ENCODE assay signal across 35 cellular contexts in genomic region chr21:32216293-32216692, GRCh38.
DNase-seq lines count a peak whose midpoint lies in the region; ATAC-seq and TF ChIP-seq lines count a peak whose summit lies in the region.
"Had no signal": no experiment of that assay in that cellular context is flagged by ENCODE, and none has a peak within 500 bp of the region (broad histone marks: within the 10 kb centered on the region; RNA-seq: fewer than 3 reads in every experiment).

No MANE protein-coding gene starts in this region.

- H3K4me1 ChIP-seq in PC-9 (replicated peaks; ENCODE audit: insufficient read depth): no peaks in the 10 kb centered on the region
- H3K4me1 ChIP-seq: A549; BLaER1; BLaER1 treated with 17β-estradiol and CSF1 and Interleukin-3, amounts not matched to agents 10 nM and 100 nM; Caco-2 had no signal

- no peaks in the 10 kb centered on the region for H4K20me1 ChIP-seq in PC-9 (ENCODE audit: insufficient read depth)
- H4K20me1 ChIP-seq: BLaER1; BLaER1 treated with 17β-estradiol and CSF1 and Interleukin-3, amounts not matched to agents 10 nM and 100 nM had no signal

- H3K9me3 ChIP-seq in PC-9 (ENCODE audit: insufficient read depth, low read depth): no peaks in the 10 kb centered on the region
- H3K9me3 ChIP-seq: A549 had no signal

- DNase-seq in ELF-1 (ENCODE audit: low read depth, low spot score) (peak; percentile 10), NCI-H69 (lab: John Stamatoyannopoulos, UW) (peak; percentile 7), foreskin melanocyte (peak; percentile 59), islet precursor cell (peak; percentile 59), PC-9 (no peak), T-helper 9 cell (no peak)
- no peak for DNase-seq in activated CD4-positive, alpha-beta T cell treated with anti-CD3 and anti-CD28 coated beads, Interleukin-2, amount 10 ng/mL, durations not matched to agents 24 days and 14 days
- DNase-seq: 8988T; ACHN; AML-193; BE2C; C1 segment of cervical spinal cord; Caco-2; Calu3; CD4-positive, alpha-beta memory T cell; CD4-positive, alpha-beta T cell; CD4-positive, CD25-positive, alpha-beta regulatory T cell; CD8-positive, alpha-beta memory T cell; CD8-positive, alpha-beta T cell; COR-L47; DMS 273 treated with DMSO at 0.1 percent for 48 hours; DMS153; DMS53; DMS79; DMS79 treated with DMSO at 0.1 percent for 48 hours; DND-41; EL had no signal

- no peak for TF ChIP-seq CTCF in PC-9 (conservative IDR thresholded peaks at IDR 0.05)

- POLR2A ChIA-PET in PC-9 (lab: Charles Lee; ENCODE audit: unreplicated experiment): no interaction called here

- H3K27me3 ChIP-seq in PC-9 (ENCODE audit: insufficient read depth, low read depth): peaks cover 43% of the 10 kb centered on the region
- H3K27me3 ChIP-seq: BE2C; BLaER1; BLaER1 treated with 17β-estradiol and CSF1 and Interleukin-3, amounts not matched to agents 10 nM and 100 nM had no signal

- no TSS peak for BruUV-seq in PC-9 (replicated peaks; lab: Mats Ljungman, UMichigan)

- no peak for ATAC-seq in HG02870 (IDR thresholded peaks at IDR 0.05; ENCODE audit: unreplicated experiment)
- ATAC-seq: A549; CD8-positive, alpha-beta T cell had no signal

- intact Hi-C loops in PC-9 (cut with micrococcal nuclease; ENCODE audit: unreplicated experiment): no loop called here
- intact Hi-C loops in activated CD4-positive, alpha-beta T cell treated with anti-CD3 and anti-CD28 coated beads, Interleukin-2, amount 10 ng/mL, durations not matched to agents 24 days and 14 days (cut with micrococcal nuclease): no loop called here

- no peaks in the 10 kb centered on the region for H3K79me2 ChIP-seq in PC-9 (ENCODE audit: low read depth)

- H3K27ac ChIP-seq in PC-9: no peak overlapping the region
- H3K27ac ChIP-seq: 22Rv1; A549; BLaER1; BLaER1 treated with 17β-estradiol and CSF1 and Interleukin-3, amounts not matched to agents 10 nM and 100 nM; C4-2B had no signal

- no peak overlapping the region for H3K27ac Mint-ChIP-seq in activated CD4-positive, alpha-beta T cell treated with anti-CD3 and anti-CD28 coated beads, Interleukin-2, amount 10 ng/mL, durations not matched to agents 24 days and 14 days
- H3K27ac Mint-ChIP-seq: B cell; CD14-positive monocyte; CD4-positive, alpha-beta memory T cell; CD4-positive, alpha-beta T cell; CD4-positive, CD25-positive, alpha-beta regulatory T cell; CD8-positive, alpha-beta T cell had no signal

- H3K4me3 ChIP-seq in PC-9: no peak overlapping the region
- H3K4me3 ChIP-seq: A549; BLaER1; BLaER1 treated with 17β-estradiol and CSF1 and Interleukin-3, amounts not matched to agents 10 nM and 100 nM had no signal

- CTCF ChIA-PET in PC-9 (lab: Charles Lee): no interaction called here

- no peaks in the 10 kb centered on the region for H3F3A ChIP-seq in PC-9 (ENCODE audit: insufficient read depth, low read depth)

- no peaks in the 10 kb centered on the region for H3K27me3 Mint-ChIP-seq in activated CD4-positive, alpha-beta T cell treated with anti-CD3 and anti-CD28 coated beads, Interleukin-2, amount 10 ng/mL, durations not matched to agents 24 days and 14 days

- H3K9me2 ChIP-seq in PC-9 (ENCODE audit: insufficient read depth): no peaks in the 10 kb centered on the region

- no peak overlapping the region for H3K4me2 ChIP-seq in PC-9
- H3K4me2 ChIP-seq: A549; BLaER1; BLaER1 treated with 17β-estradiol and CSF1 and Interleukin-3, amounts not matched to agents 10 nM and 100 nM had no signal

- H3K36me3 ChIP-seq in PC-9 (ENCODE audit: low read depth): no peaks in the 10 kb centered on the region
- H3K36me3 ChIP-seq: BE2C; BLaER1; BLaER1 treated with 17β-estradiol and CSF1 and Interleukin-3, amounts not matched to agents 10 nM and 100 nM had no signal

- no peak overlapping the region for H2AFZ ChIP-seq in PC-9

- no peaks in the 10 kb centered on the region for H3K36me3 Mint-ChIP-seq in activated CD4-positive, alpha-beta T cell treated with anti-CD3 and anti-CD28 coated beads, Interleukin-2, amount 10 ng/mL, durations not matched to agents 24 days and 14 days (ENCODE audit: low read depth)
- H3K36me3 Mint-ChIP-seq: CD14-positive monocyte; CD4-positive, CD25-positive, alpha-beta regulatory T cell had no signal

- H3K9me3 Mint-ChIP-seq in activated CD4-positive, alpha-beta T cell treated with anti-CD3 and anti-CD28 coated beads, Interleukin-2, amount 10 ng/mL, durations not matched to agents 24 days and 14 days: peaks cover 6% of the 10 kb centered on the region
- H3K9me3 Mint-ChIP-seq: CD4-positive, alpha-beta T cell had no signal

- H3K4me1 Mint-ChIP-seq in activated CD4-positive, alpha-beta T cell treated with anti-CD3 and anti-CD28 coated beads, Interleukin-2, amount 10 ng/mL, durations not matched to agents 24 days and 14 days: no peaks in the 10 kb centered on the region
- H3K4me1 Mint-ChIP-seq: B cell; CD14-positive monocyte; CD4-positive, alpha-beta memory T cell; CD4-positive, CD25-positive, alpha-beta regulatory T cell; CD8-positive, alpha-beta memory T cell had no signal

- no peak overlapping the region for H3K4me3 Mint-ChIP-seq in activated CD4-positive, alpha-beta T cell treated with anti-CD3 and anti-CD28 coated beads, Interleukin-2, amount 10 ng/mL, durations not matched to agents 24 days and 14 days
- H3K4me3 Mint-ChIP-seq: B cell; CD14-positive monocyte; CD4-positive, alpha-beta memory T cell; CD4-positive, alpha-beta T cell; CD4-positive, CD25-positive, alpha-beta regulatory T cell; CD8-positive, alpha-beta memory T cell; CD8-positive, alpha-beta T cell had no signal

Comparison
In these comparisons a context has a peak if more than half of its experiments do, and no peak if none do; other contexts are left out.
1. DNase-seq: peak in ELF-1 (single experiment), NCI-H69 (single experiment), foreskin melanocyte (single experiment) and islet precursor cell (single experiment); none in PC-9 (0 of 2), activated CD4-positive, alpha-beta T cell treated with anti-CD3 and anti-CD28 coated beads, Interleukin-2, amount 10 ng/mL, durations not matched to agents 24 days and 14 days (single experiment) and T-helper 9 cell (single experiment).